ENCODE assay signal across 20 cellular contexts in the genomic region with DNA sequence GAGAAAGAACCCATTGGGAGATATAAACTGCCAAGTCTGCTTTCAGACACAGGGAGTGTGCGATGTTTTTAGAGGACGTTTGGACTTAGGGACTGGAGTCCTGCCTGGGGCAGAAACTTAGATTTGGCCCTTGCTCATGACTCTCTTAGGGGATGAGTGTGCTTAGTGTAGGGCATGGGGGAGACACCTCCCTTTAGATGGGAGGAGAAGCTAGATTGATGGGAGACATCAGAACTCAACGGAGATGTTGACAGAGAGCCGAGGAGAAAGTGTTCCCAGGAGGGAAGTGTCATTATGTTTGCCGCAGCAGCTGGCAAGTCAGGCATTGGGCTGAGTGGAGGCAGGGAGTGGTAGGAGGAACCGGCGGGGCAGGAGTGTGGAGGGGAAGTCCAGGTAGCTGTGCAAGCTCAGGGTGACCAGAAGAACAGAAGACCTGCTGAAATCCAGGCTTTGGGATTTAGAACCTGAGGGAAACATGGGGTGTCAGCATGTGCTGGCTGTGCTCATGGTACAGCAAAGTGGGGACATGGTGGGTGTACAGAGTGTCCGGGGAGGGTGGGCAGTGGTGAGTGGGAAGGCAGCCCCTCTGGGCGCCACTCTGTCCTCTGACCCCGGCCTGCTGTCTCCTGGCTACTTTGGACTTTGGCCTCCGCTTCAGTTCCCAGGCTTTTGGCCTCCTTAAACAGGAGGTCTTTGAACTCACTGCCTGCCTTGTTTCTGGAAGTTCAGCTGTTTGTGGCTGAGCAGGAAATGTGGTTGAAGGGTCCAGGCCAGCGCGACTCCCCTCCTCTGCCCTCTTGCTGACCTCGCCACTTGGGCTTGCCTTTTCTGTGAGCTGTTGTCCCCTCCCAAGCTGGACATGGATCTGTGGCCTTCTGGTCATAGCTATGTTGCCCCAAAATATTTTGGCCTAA. TPM values are rescaled to one million over a fixed set of nuclear protein-coding genes. Genes with fewer than 3 reads are reported as not detected.
A peak's percentile ranks its signal among the peaks of the same experiment; 100 is the strongest.
DNase-seq lines count a peak whose midpoint lies in the region; ATAC-seq and TF ChIP-seq lines count a peak whose summit lies in the region.
"Had no signal": no experiment of that assay in that cellular context is flagged by ENCODE, and none has a peak within 500 bp of the region (broad histone marks: within the 10 kb centered on the region; RNA-seq: fewer than 3 reads in every experiment).

No MANE protein-coding gene starts in this region.

- ATAC-seq in GM21786 (IDR thresholded peaks at IDR 0.05; ENCODE audit: unreplicated experiment) (no peak), HG03196 (IDR thresholded peaks at IDR 0.05; ENCODE audit: unreplicated experiment) (no peak)
- ATAC-seq: activated naive CD4-positive, alpha-beta T cell treated with anti-CD3 and anti-CD28 coated beads, Interleukin-2, amount 50 U/mL, for 72 hours; body of pancreas; left colon had no signal

- H3K27me3 ChIP-seq in endodermal cell (ENCODE audit: control insufficient read depth, insufficient read depth, low read length, poor library complexity, severe bottlenecking) = no peaks in the 10 kb centered on the region
- H3K27me3 ChIP-seq: body of pancreas, neutrophil, vagina had no signal

- H3K4me3 Mint-ChIP-seq in endodermal cell (no peak overlapping the region), nephron progenitor cell (peak overlapping the region; percentile 41)
- H3K4me3 Mint-ChIP-seq in activated CD4-positive, alpha-beta T cell treated with anti-CD3 and anti-CD28 coated beads, Interleukin-2, amount 10 ng/mL, durations not matched to agents 7 days and 5 days = no peak overlapping the region

- no peaks in the 10 kb centered on the region for H3K36me3 ChIP-seq in endodermal cell (ENCODE audit: control insufficient read depth, insufficient read depth, low read length)

- no peak overlapping the region for H3K27ac ChIP-seq in endodermal cell (ENCODE audit: low read depth, low read length)
- H3K27ac ChIP-seq: body of pancreas, neutrophil, vagina had no signal

- H3K4me1 Mint-ChIP-seq in endodermal cell = peaks cover 37% of the 10 kb centered on the region
- H3K4me1 Mint-ChIP-seq in nephron progenitor cell = peaks cover 40% of the 10 kb centered on the region
- peaks cover 4% of the 10 kb centered on the region for H3K4me1 Mint-ChIP-seq in activated CD4-positive, alpha-beta T cell treated with anti-CD3 and anti-CD28 coated beads, Interleukin-2, amount 10 ng/mL, durations not matched to agents 7 days and 5 days

- H3K4me3 ChIP-seq in endodermal cell (ENCODE audit: low read length) = no peak overlapping the region
- H3K4me3 ChIP-seq: body of pancreas, vagina had no signal

- CTCF ChIA-PET in activated CD4-positive, alpha-beta T cell treated with anti-CD3 and anti-CD28 coated beads, Interleukin-2, amount 10 ng/mL, durations not matched to agents 7 days and 5 days (lab: Charles Lee) = interaction anchor here (0.7 to 1.1 kb wide), 2 partner anchors 9 to 17 kb away, joined by 3 read pairs; no protein-coding TSS in a partner anchor

- H3K9ac ChIP-seq in endodermal cell (ENCODE audit: extremely low read depth, low read length, poor library complexity, severe bottlenecking) = no peak overlapping the region

- peaks cover 29% of the 10 kb centered on the region for H3K4me1 ChIP-seq in endodermal cell (ENCODE audit: control insufficient read depth, insufficient read depth, low read length)
- H3K4me1 ChIP-seq: body of pancreas had no signal

- no peaks in the 10 kb centered on the region for H3K9me3 ChIP-seq in endodermal cell (ENCODE audit: control insufficient read depth, low read length)
- H3K9me3 ChIP-seq: body of pancreas, neutrophil, vagina had no signal

- H3K36me3 Mint-ChIP-seq in endodermal cell (ENCODE audit: low read depth) (peaks cover 43% of the 10 kb centered on the region), nephron progenitor cell (ENCODE audit: low read depth) (peaks cover 32% of the 10 kb centered on the region)
- H3K36me3 Mint-ChIP-seq in activated CD4-positive, alpha-beta T cell treated with anti-CD3 and anti-CD28 coated beads, Interleukin-2, amount 10 ng/mL, durations not matched to agents 7 days and 5 days (ENCODE audit: low read depth) = no peaks in the 10 kb centered on the region
- H3K36me3 Mint-ChIP-seq: activated naive CD4-positive, alpha-beta T cell treated with anti-CD3 and anti-CD28 coated beads, Interleukin-2, amount 50 U/mL, for 72 hours had no signal

- POLR2A ChIA-PET in activated CD4-positive, alpha-beta T cell treated with anti-CD3 and anti-CD28 coated beads, Interleukin-2, amount 10 ng/mL, durations not matched to agents 7 days and 5 days (lab: Charles Lee) = interaction anchor here (0.6 kb wide), 1 partner anchor 11 kb away, joined by 3 read pairs; no protein-coding TSS in a partner anchor

- 90 to 95% methylated on average over 6 to 14 of the region's 14 CpGs for WGBS in endodermal cell (ENCODE audit: insufficient coverage in 1 of 2, insufficient read length in 1 of 2), 2 experiments

- H3K27ac Mint-ChIP-seq in endodermal cell (peak overlapping the region; percentile 7), nephron progenitor cell (peak overlapping the region; percentile 44)
- H3K27ac Mint-ChIP-seq in activated CD4-positive, alpha-beta T cell treated with anti-CD3 and anti-CD28 coated beads, Interleukin-2, amount 10 ng/mL, durations not matched to agents 7 days and 5 days = no peak overlapping the region

- H3K9me3 Mint-ChIP-seq in endodermal cell = no peaks in the 10 kb centered on the region
- no peaks in the 10 kb centered on the region for H3K9me3 Mint-ChIP-seq in nephron progenitor cell
- H3K9me3 Mint-ChIP-seq in activated CD4-positive, alpha-beta T cell treated with anti-CD3 and anti-CD28 coated beads, Interleukin-2, amount 10 ng/mL, durations not matched to agents 7 days and 5 days = no peaks in the 10 kb centered on the region
- H3K9me3 Mint-ChIP-seq: activated naive CD4-positive, alpha-beta T cell treated with anti-CD3 and anti-CD28 coated beads, Interleukin-2, amount 50 U/mL, for 72 hours had no signal

- TF ChIP-seq CTCF in endodermal cell (conservative IDR thresholded peaks at IDR 0.05) (no peak), nephron progenitor cell (IDR thresholded peaks at IDR 0.05) (no peak)

- DNase-seq in DMS153 (lab: John Stamatoyannopoulos, UW) (peak; percentile 45), DMS153 treated with DMSO at 0.1 percent for 48 hours (lab: John Stamatoyannopoulos, UW; ENCODE audit: unreplicated experiment) (no peak), NCI-H187 (lab: John Stamatoyannopoulos, UW) (peak; percentile 33 to 60), endodermal cell (no peak), nephron progenitor cell (no peak)
- no peak for DNase-seq in activated CD4-positive, alpha-beta T cell treated with anti-CD3 and anti-CD28 coated beads, Interleukin-2, amount 10 ng/mL, durations not matched to agents 7 days and 5 days
- DNase-seq: 8988T; activated CD4-positive, alpha-beta T cell treated with anti-CD3 and anti-CD28 coated beads for 1 hour; body of pancreas; glutamatergic neuron; left colon; NCI-H1694; NCI-H526 treated with DMSO at 0.1 percent for 48 hours; stimulated activated CD4-positive, alpha-beta T cell treated with anti-CD3 and anti-CD28 coated beads, Interleukin-12 subunit alpha, Interleukin-12 subunit beta, amount 100 ng/mL, for 4 hours; stimulated activated CD8-positive, alpha-beta memory T cell treated with anti-CD3 and anti-CD28 coated beads, Interleukin-4, amount 100 ng/mL, for 48 hours had no signal

- H3K27me3 Mint-ChIP-seq in endodermal cell (ENCODE audit: insufficient read depth) (no peaks in the 10 kb centered on the region), nephron progenitor cell (ENCODE audit: low read depth, poor library complexity) (no peaks in the 10 kb centered on the region)
- H3K27me3 Mint-ChIP-seq in activated CD4-positive, alpha-beta T cell treated with anti-CD3 and anti-CD28 coated beads, Interleukin-2, amount 10 ng/mL, durations not matched to agents 7 days and 5 days = peaks cover 24% of the 10 kb centered on the region

RNA-seq across cellular contexts. Expression of gene ITGA9, which starts 46.4 kb away (rescaled TPM):
- 10 to 100 TPM; 85.8 to 90.7 TPM for total RNA-seq in endodermal cell
- polyA plus RNA-seq in endodermal cell (2013, experiment 1 of 2) = 5.6 TPM
- 8.2 TPM for polyA plus RNA-seq in endodermal cell (2013, experiment 2 of 2)
- total RNA-seq in activated CD4-positive, alpha-beta T cell treated with anti-CD3 and anti-CD28 coated beads, Interleukin-2, amount 10 ng/mL, durations not matched to agents 7 days and 5 days = not detected

Comparison
In these comparisons a context has a peak if more than half of its experiments do, and no peak if none do; other contexts are left out.
1. DNase-seq: peak in DMS153 (single experiment) and NCI-H187 (2 of 2); none in DMS153 treated with DMSO at 0.1 percent for 48 hours (single experiment), endodermal cell (single experiment), nephron progenitor cell (single experiment) and activated CD4-positive, alpha-beta T cell treated with anti-CD3 and anti-CD28 coated beads, Interleukin-2, amount 10 ng/mL, durations not matched to agents 7 days and 5 days (single experiment).
2. RNA of gene ITGA9, which starts 46.4 kb away (total RNA-seq): 85.8 to 90.7 TPM in endodermal cell; not detected in activated CD4-positive, alpha-beta T cell treated with anti-CD3 and anti-CD28 coated beads, Interleukin-2, amount 10 ng/mL, durations not matched to agents 7 days and 5 days; every median in the first group is over 10 times any median in the second.